ENCODE assay signal across 24 cellular contexts in genomic region chr9:127386981-127387380, GRCh38.
"Had no signal": no experiment of that assay in that cellular context is flagged by ENCODE, and none has a peak within 500 bp of the region (broad histone marks: within the 10 kb centered on the region; RNA-seq: fewer than 3 reads in every experiment).

No MANE protein-coding gene starts in this region.

- H3K9me3 ChIP-seq: ascending aorta, esophagus muscularis mucosa, heart left ventricle, lower lobe of right lung, spleen, suprapubic skin, tibial artery had no signal

- H3K9me3 Mint-ChIP-seq: activated CD4-positive, alpha-beta T cell treated with anti-CD3 and anti-CD28 coated beads, Interleukin-2, amount 10 ng/mL, durations not matched to agents 7 days and 5 days; activated CD8-positive, alpha-beta T cell treated with anti-CD3 and anti-CD28 coated beads for 36 hours; activated naive CD4-positive, alpha-beta T cell treated with anti-CD3 and anti-CD28 coated beads for 36 hours; activated naive CD8-positive, alpha-beta T cell treated with anti-CD3 and anti-CD28 coated beads, Interleukin-2, amount 10 ng/mL, durations not matched to agents 7 days and 5 days; activated T-cell treated with anti-CD3 and anti-CD28 coated beads, Interleukin-2, amount 50 U/mL, for 72 hours; neural crest cell had no signal

- H3K27ac ChIP-seq: ascending aorta, brain microvascular endothelial cell, esophagus muscularis mucosa, foreskin keratinocyte, lower lobe of right lung, spleen, suprapubic skin, tibial artery had no signal

- H3K36me3 Mint-ChIP-seq: activated naive CD8-positive, alpha-beta T cell treated with anti-CD3 and anti-CD28 coated beads, Interleukin-2, amount 10 ng/mL, durations not matched to agents 7 days and 5 days had no signal

- H3K4me3 Mint-ChIP-seq: activated CD4-positive, alpha-beta T cell treated with anti-CD3 and anti-CD28 coated beads, Interleukin-2, amount 10 ng/mL, durations not matched to agents 7 days and 5 days; activated CD8-positive, alpha-beta T cell treated with anti-CD3 and anti-CD28 coated beads for 36 hours; activated naive CD4-positive, alpha-beta T cell treated with anti-CD3 and anti-CD28 coated beads for 36 hours; activated naive CD8-positive, alpha-beta T cell treated with anti-CD3 and anti-CD28 coated beads, Interleukin-2, amount 10 ng/mL, durations not matched to agents 7 days and 5 days; activated T-cell treated with anti-CD3 and anti-CD28 coated beads, Interleukin-2, amount 50 U/mL, for 72 hours; naive thymus-derived CD8-positive, alpha-beta T cell; neural crest cell; T-helper 17 cell had no signal

- H3K36me3 ChIP-seq: brain microvascular endothelial cell, lower lobe of right lung, spleen had no signal

- DNase-seq: activated CD4-positive, alpha-beta T cell treated with anti-CD3 and anti-CD28 coated beads for 1 hour; activated CD4-positive, alpha-beta T cell treated with anti-CD3 and anti-CD28 coated beads, Interleukin-2, amount 10 ng/mL, durations not matched to agents 7 days and 5 days; activated CD8-positive, alpha-beta T cell treated with anti-CD3 and anti-CD28 coated beads for 36 hours; activated naive CD4-positive, alpha-beta T cell treated with anti-CD3 and anti-CD28 coated beads for 36 hours; activated naive CD8-positive, alpha-beta T cell treated with anti-CD3 and anti-CD28 coated beads, Interleukin-2, amount 10 ng/mL, durations not matched to agents 7 days and 5 days; activated T-cell treated with anti-CD3 and anti-CD28 coated beads, Interleukin-2, amount 50 U/mL, for 72 hours; brain microvascular endothelial cell; caudate nucleus; foreskin keratinocyte; kidney glomerular epithelial cell; lower lobe of right lung; posterior cingulate gyrus; right cardiac atrium; spleen; stimulated activated naive CD4-positive, alpha-beta T cell; T-helper 17 cell; tibial artery had no signal

- H3K27me3 ChIP-seq: ascending aorta, esophagus muscularis mucosa, foreskin keratinocyte, suprapubic skin, tibial artery had no signal

- H3K4me1 ChIP-seq: tibial artery had no signal

- ATAC-seq: activated CD8-positive, alpha-beta T cell treated with anti-CD3 and anti-CD28 coated beads for 36 hours; activated T-cell treated with anti-CD3 and anti-CD28 coated beads, Interleukin-2, amount 50 U/mL, for 72 hours; foreskin keratinocyte; heart left ventricle; left lobe of liver; lower lobe of right lung; naive thymus-derived CD8-positive, alpha-beta T cell; right cardiac atrium; T-helper 17 cell had no signal

- H3K27ac Mint-ChIP-seq: activated CD4-positive, alpha-beta T cell treated with anti-CD3 and anti-CD28 coated beads, Interleukin-2, amount 10 ng/mL, durations not matched to agents 7 days and 5 days; activated CD8-positive, alpha-beta T cell treated with anti-CD3 and anti-CD28 coated beads for 36 hours; activated naive CD4-positive, alpha-beta T cell treated with anti-CD3 and anti-CD28 coated beads for 36 hours; activated naive CD8-positive, alpha-beta T cell treated with anti-CD3 and anti-CD28 coated beads, Interleukin-2, amount 10 ng/mL, durations not matched to agents 7 days and 5 days; activated T-cell treated with anti-CD3 and anti-CD28 coated beads, Interleukin-2, amount 50 U/mL, for 72 hours; T-helper 17 cell had no signal

- H3K4me3 ChIP-seq: ascending aorta, esophagus muscularis mucosa, heart left ventricle, lower lobe of right lung, spleen, suprapubic skin, tibial artery had no signal
